Comparison of ENCODE assay signal across 15 cellular contexts in the genomic region with DNA sequence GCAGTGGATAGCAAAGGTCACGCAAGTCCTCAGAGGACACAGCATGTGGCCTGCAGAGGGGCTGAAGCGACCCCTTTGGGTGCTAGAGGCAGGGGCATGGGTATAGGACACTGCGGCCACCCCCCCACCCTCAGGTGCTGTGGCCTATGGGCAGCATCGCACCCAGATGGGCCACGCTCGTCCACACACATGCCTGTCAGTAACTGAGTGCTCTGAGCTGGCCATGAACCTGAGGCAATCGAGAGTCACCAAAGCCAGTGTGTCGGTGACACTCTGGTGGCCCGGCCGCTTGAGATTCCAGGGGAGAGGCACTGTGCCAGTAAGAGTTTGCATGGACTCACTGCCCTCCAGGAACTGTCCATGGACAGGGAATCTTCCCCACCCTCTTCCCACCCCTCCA.
"Had no signal": no experiment of that assay in that cellular context is flagged by ENCODE, and none has a peak within 500 bp of the region (broad histone marks: within the 10 kb centered on the region; RNA-seq: fewer than 3 reads in every experiment).

No MANE protein-coding gene starts in this region.

- H3K36me3 ChIP-seq: esophagus muscularis mucosa, upper lobe of left lung had no signal

- ATAC-seq: activated T-helper 17 cell treated with anti-CD3 and anti-CD28 coated beads, Interleukin-2, amount 50 U/mL, for 72 hours; left colon; mucosa of descending colon; naive thymus-derived CD4-positive, alpha-beta T cell; stimulated activated naive CD8-positive, alpha-beta T cell treated with anti-CD3 and anti-CD28 coated beads, Interleukin-15, Interleukin-2, amounts not matched to agents 100 U/mL and 50 U/mL, for 24 hours had no signal

- DNase-seq: activated CD4-positive, alpha-beta T cell treated with anti-CD3 and anti-CD28 coated beads for 1 hour; activated CD4-positive, alpha-beta T cell treated with anti-CD3 and anti-CD28 coated beads, Interleukin-2, amount 50 U/mL, for 4 hours; activated naive CD4-positive, alpha-beta T cell treated with anti-CD3 and anti-CD28 coated beads, Interleukin-2, amount 10 ng/mL, durations not matched to agents 7 days and 5 days; left colon; mucosa of descending colon; naive thymus-derived CD4-positive, alpha-beta T cell; posterior cingulate gyrus; retina; stimulated activated naive CD8-positive, alpha-beta T cell treated with anti-CD3 and anti-CD28 coated beads, Interleukin-15, Interleukin-2, amounts not matched to agents 100 U/mL and 50 U/mL, for 24 hours; T-helper 1 cell; T1000; upper lobe of left lung had no signal

- H3K9me3 ChIP-seq: esophagus muscularis mucosa, mucosa of descending colon, upper lobe of left lung had no signal

- H3K27ac ChIP-seq: VCaP had no signal

- H3K4me3 ChIP-seq: esophagus muscularis mucosa, mucosa of descending colon, upper lobe of left lung had no signal
